ENCODE assay signal across 11 cellular contexts in the genomic region with DNA sequence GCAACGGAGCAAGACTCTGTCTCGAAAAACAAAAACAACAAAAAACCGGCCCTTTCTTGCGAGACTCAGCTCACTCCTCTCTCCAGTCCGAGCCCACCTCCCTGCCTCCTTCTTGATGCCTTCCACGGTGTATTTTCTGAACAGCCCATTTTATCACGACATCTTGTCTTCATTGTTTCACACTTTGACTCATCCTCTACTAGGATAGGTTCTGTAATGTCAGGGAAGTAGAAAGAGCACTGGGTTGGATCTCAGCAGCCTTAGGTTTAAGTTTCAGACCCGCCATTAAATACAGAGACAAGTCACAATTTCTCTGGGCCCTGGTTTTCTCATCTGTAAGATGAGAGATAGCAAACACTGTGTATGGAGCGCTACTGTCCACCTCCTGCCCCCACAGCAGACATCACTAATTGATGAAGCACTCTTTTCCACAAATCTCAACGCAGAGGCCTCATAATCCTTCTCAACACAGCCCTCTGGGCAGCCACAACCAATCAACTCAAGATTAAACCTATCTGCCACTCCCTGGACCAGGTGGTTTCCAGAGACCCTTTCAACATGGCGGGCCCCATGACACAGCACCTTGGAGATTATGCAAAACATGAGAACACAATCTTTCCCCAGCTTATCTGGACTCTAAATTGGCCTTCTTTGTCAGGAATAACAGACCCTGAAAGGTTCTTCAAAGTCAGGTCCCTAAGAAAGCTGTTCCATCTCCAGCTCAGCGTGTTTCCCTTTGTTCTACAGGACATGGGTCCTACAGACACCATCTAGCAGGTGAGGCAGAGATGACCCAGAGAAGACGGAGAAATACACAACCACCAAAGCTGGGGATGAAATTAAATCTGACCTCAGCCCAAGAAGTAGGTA. TPM values are rescaled to one million over a fixed set of nuclear protein-coding genes. Genes with fewer than 3 reads are reported as not detected.
DNase-seq lines count a peak whose midpoint lies in the region; ATAC-seq and TF ChIP-seq lines count a peak whose summit lies in the region.
"Had no signal": no experiment of that assay in that cellular context is flagged by ENCODE, and none has a peak within 500 bp of the region (broad histone marks: within the 10 kb centered on the region; RNA-seq: fewer than 3 reads in every experiment).

No MANE protein-coding gene starts in this region.

- POLR2A ChIA-PET in CD8-positive, alpha-beta memory T cell (lab: Charles Lee): interaction anchor here (0.6 kb wide), 1 partner anchor 30 kb away, joined by 9 read pairs; no protein-coding TSS in a partner anchor

- DNase-seq in CD8-positive, alpha-beta memory T cell: no peak
- peak; percentile 11 to 33 for DNase-seq in HAP-1 (ENCODE audit: low spot score in 2 of 2)
- DNase-seq in activated T-helper 1 cell treated with anti-CD3 and anti-CD28 coated beads, Interleukin-12 subunit alpha, Interleukin-12 subunit beta, Interleukin-2, Interleukin-4 antibody, amounts not matched to agents 30 ng/mL and 10 ng/mL and 1 ng/mL, durations not matched to agents 14 hours and 24 hours and 36 hours (ENCODE audit: low spot score): no peak
- no peak for DNase-seq in natural killer cell
- no peak for DNase-seq in left colon
- DNase-seq: NCI-H2081 treated with DMSO at 0.1 percent for 48 hours, PC-3, sigmoid colon, testis had no signal

- H3K27ac ChIP-seq in CD8-positive, alpha-beta memory T cell (ENCODE audit: low read depth, low read length): no peak overlapping the region
- H3K27ac ChIP-seq: sigmoid colon, testis had no signal

- in situ Hi-C loops in HAP-1 (cut with MboI; ENCODE audit: low sequenced_read_pairs): no loop called here

- H3K27ac Mint-ChIP-seq in CD8-positive, alpha-beta memory T cell: peak overlapping the region; percentile 62 to 98 (median 91)
- H3K27ac Mint-ChIP-seq in activated T-helper 1 cell treated with anti-CD3 and anti-CD28 coated beads, Interleukin-12 subunit alpha, Interleukin-12 subunit beta, Interleukin-2, Interleukin-4 antibody, amounts not matched to agents 30 ng/mL and 10 ng/mL and 1 ng/mL, durations not matched to agents 14 hours and 24 hours and 36 hours: peak overlapping the region; percentile 73
- peak overlapping the region; percentile 96 to 98 for H3K27ac Mint-ChIP-seq in natural killer cell

- intact Hi-C loops in activated T-helper 1 cell treated with anti-CD3 and anti-CD28 coated beads, Interleukin-12 subunit alpha, Interleukin-12 subunit beta, Interleukin-2, Interleukin-4 antibody, amounts not matched to agents 30 ng/mL and 10 ng/mL and 1 ng/mL, durations not matched to agents 14 hours and 24 hours and 36 hours (cut with micrococcal nuclease): no loop called here
- intact Hi-C loops in natural killer cell (cut with micrococcal nuclease) (no loop called here), left colon (cut with DNase I, micrococcal nuclease) (no loop called here)

- peaks cover 99% of the 10 kb centered on the region for H3K4me1 ChIP-seq in CD8-positive, alpha-beta memory T cell (ENCODE audit: insufficient read depth, low read length)
- peaks cover 9% of the 10 kb centered on the region for H3K4me1 ChIP-seq in HAP-1

- peaks cover 0 to 73% (median 7%) of the 10 kb centered on the region in 3 donors for H3K36me3 Mint-ChIP-seq in CD8-positive, alpha-beta memory T cell
- peaks cover 23% of the 10 kb centered on the region for H3K36me3 Mint-ChIP-seq in activated T-helper 1 cell treated with anti-CD3 and anti-CD28 coated beads, Interleukin-12 subunit alpha, Interleukin-12 subunit beta, Interleukin-2, Interleukin-4 antibody, amounts not matched to agents 30 ng/mL and 10 ng/mL and 1 ng/mL, durations not matched to agents 14 hours and 24 hours and 36 hours (ENCODE audit: low read depth)
- H3K36me3 Mint-ChIP-seq in natural killer cell: no peaks in the 10 kb centered on the region

- no peaks in the 10 kb centered on the region for H3K27me3 Mint-ChIP-seq in CD8-positive, alpha-beta memory T cell
- H3K27me3 Mint-ChIP-seq in activated T-helper 1 cell treated with anti-CD3 and anti-CD28 coated beads, Interleukin-12 subunit alpha, Interleukin-12 subunit beta, Interleukin-2, Interleukin-4 antibody, amounts not matched to agents 30 ng/mL and 10 ng/mL and 1 ng/mL, durations not matched to agents 14 hours and 24 hours and 36 hours (ENCODE audit: insufficient read depth): no peaks in the 10 kb centered on the region
- H3K27me3 Mint-ChIP-seq in natural killer cell (ENCODE audit: low read depth in 2 of 2): no peaks in the 10 kb centered on the region

- no peaks in the 10 kb centered on the region for H3K9me3 ChIP-seq in CD8-positive, alpha-beta memory T cell (ENCODE audit: low read length)
- no peaks in the 10 kb centered on the region; the same call in 1 of the 2 replicates for H3K9me3 ChIP-seq in HAP-1
- H3K9me3 ChIP-seq: sigmoid colon, testis had no signal

- H3K36me3 ChIP-seq in CD8-positive, alpha-beta memory T cell (ENCODE audit: insufficient read depth, low read length): peaks cover 14% of the 10 kb centered on the region
- H3K36me3 ChIP-seq in HAP-1 (replicated peaks): no peaks in the 10 kb centered on the region
- H3K36me3 ChIP-seq: sigmoid colon had no signal

- no peak overlapping the region for H3K4me3 ChIP-seq in CD8-positive, alpha-beta memory T cell (ENCODE audit: low read length)
- H3K4me3 ChIP-seq in HAP-1: no peak overlapping the region
- H3K4me3 ChIP-seq: sigmoid colon, testis had no signal

- TF ChIP-seq CTCF in natural killer cell (IDR thresholded peaks at IDR 0.05): no peak

- CTCF ChIA-PET in CD8-positive, alpha-beta memory T cell (lab: Charles Lee): no interaction called here

- no peaks in the 10 kb centered on the region for H3K9me3 Mint-ChIP-seq in CD8-positive, alpha-beta memory T cell
- H3K9me3 Mint-ChIP-seq in activated T-helper 1 cell treated with anti-CD3 and anti-CD28 coated beads, Interleukin-12 subunit alpha, Interleukin-12 subunit beta, Interleukin-2, Interleukin-4 antibody, amounts not matched to agents 30 ng/mL and 10 ng/mL and 1 ng/mL, durations not matched to agents 14 hours and 24 hours and 36 hours: no peaks in the 10 kb centered on the region
- H3K9me3 Mint-ChIP-seq in natural killer cell: no peaks in the 10 kb centered on the region

- no peak for ATAC-seq in natural killer cell
- ATAC-seq in HG03571 (IDR thresholded peaks at IDR 0.05; ENCODE audit: unreplicated experiment): no peak
- ATAC-seq in left colon: no peak
- ATAC-seq in GM21737 (IDR thresholded peaks at IDR 0.05; ENCODE audit: unreplicated experiment): no peak
- ATAC-seq: PC-3 had no signal

- H3K4me3 Mint-ChIP-seq in CD8-positive, alpha-beta memory T cell: peak overlapping the region; percentile 13 to 59 (median 16)
- no peak overlapping the region for H3K4me3 Mint-ChIP-seq in activated T-helper 1 cell treated with anti-CD3 and anti-CD28 coated beads, Interleukin-12 subunit alpha, Interleukin-12 subunit beta, Interleukin-2, Interleukin-4 antibody, amounts not matched to agents 30 ng/mL and 10 ng/mL and 1 ng/mL, durations not matched to agents 14 hours and 24 hours and 36 hours
- H3K4me3 Mint-ChIP-seq in natural killer cell: peak overlapping the region; percentile 62

- no peaks in the 10 kb centered on the region for H3K27me3 ChIP-seq in CD8-positive, alpha-beta memory T cell (ENCODE audit: insufficient read depth, low read length, poor library complexity, severe bottlenecking)
- no peaks in the 10 kb centered on the region for H3K27me3 ChIP-seq in HAP-1 (ENCODE audit: low read depth)
- H3K27me3 ChIP-seq: sigmoid colon, testis had no signal

- peaks cover 97 to 100% (median 97%) of the 10 kb centered on the region in 3 donors for H3K4me1 Mint-ChIP-seq in CD8-positive, alpha-beta memory T cell
- H3K4me1 Mint-ChIP-seq in activated T-helper 1 cell treated with anti-CD3 and anti-CD28 coated beads, Interleukin-12 subunit alpha, Interleukin-12 subunit beta, Interleukin-2, Interleukin-4 antibody, amounts not matched to agents 30 ng/mL and 10 ng/mL and 1 ng/mL, durations not matched to agents 14 hours and 24 hours and 36 hours (ENCODE audit: low read depth): peaks cover 82% of the 10 kb centered on the region
- peaks cover 82 to 90% of the 10 kb centered on the region in 2 donors for H3K4me1 Mint-ChIP-seq in natural killer cell

RNA-seq across cellular contexts. Expression of a gene that starts 35.6 kb away (rescaled TPM):
- total RNA-seq in CD8-positive, alpha-beta memory T cell: 10 to 100 TPM; 71.7 to 74.1 TPM
- 42.3 TPM for polyA plus RNA-seq in CD8-positive, alpha-beta memory T cell
- 85.9 and 91.7 TPM in 2 replicates for total RNA-seq in activated T-helper 1 cell treated with anti-CD3 and anti-CD28 coated beads, Interleukin-12 subunit alpha, Interleukin-12 subunit beta, Interleukin-2, Interleukin-4 antibody, amounts not matched to agents 30 ng/mL and 10 ng/mL and 1 ng/mL, durations not matched to agents 14 hours and 24 hours and 36 hours
- total RNA-seq in natural killer cell: 100 to 1,000 TPM; 432 to 516 (median 438) TPM
- total RNA-seq in left colon: 10 to 100 TPM; 52.4 to 65.8 TPM

Comparison
In these comparisons a context has a peak if more than half of its experiments do, and no peak if none do; other contexts are left out.
1. DNase-seq: peak in HAP-1 (2 of 2); none in CD8-positive, alpha-beta memory T cell (0 of 5), activated T-helper 1 cell treated with anti-CD3 and anti-CD28 coated beads, Interleukin-12 subunit alpha, Interleukin-12 subunit beta, Interleukin-2, Interleukin-4 antibody, amounts not matched to agents 30 ng/mL and 10 ng/mL and 1 ng/mL, durations not matched to agents 14 hours and 24 hours and 36 hours (single experiment), natural killer cell (single experiment) and left colon (0 of 2).
2. Peak in every context shown above with its lines, with median percentiles within 50 percentile points of each other: H3K27ac Mint-ChIP-seq.